In the genomic region with DNA sequence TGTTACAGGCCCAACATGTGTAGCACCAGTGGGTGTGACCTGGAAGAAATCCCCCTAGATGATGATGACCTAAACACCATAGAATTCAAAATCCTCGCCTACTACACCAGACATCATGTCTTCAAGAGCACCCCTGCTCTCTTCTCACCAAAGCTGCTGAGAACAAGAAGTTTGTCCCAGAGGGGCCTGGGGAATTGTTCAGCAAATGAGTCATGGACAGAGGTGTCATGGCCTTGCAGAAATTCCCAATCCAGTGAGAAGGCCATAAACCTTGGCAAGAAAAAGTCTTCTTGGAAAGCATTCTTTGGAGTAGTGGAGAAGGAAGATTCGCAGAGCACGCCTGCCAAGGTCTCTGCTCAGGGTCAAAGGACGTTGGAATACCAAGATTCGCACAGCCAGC, we compare ENCODE assay signal across 25 cellular contexts. TPM values are rescaled to one million over a fixed set of nuclear protein-coding genes. Genes with fewer than 3 reads are reported as not detected.
A peak's percentile ranks its signal among the peaks of the same experiment; 100 is the strongest.
DNase-seq lines count a peak whose midpoint lies in the region; ATAC-seq and TF ChIP-seq lines count a peak whose summit lies in the region.
"Had no signal": no experiment of that assay in that cellular context is flagged by ENCODE, and none has a peak within 500 bp of the region (broad histone marks: within the 10 kb centered on the region; RNA-seq: fewer than 3 reads in every experiment).

No MANE protein-coding gene starts in this region.

- ATAC-seq in IMR-90 (ENCODE audit: low read depth) (no peak), left lobe of liver (no peak), HG03565 (IDR thresholded peaks at IDR 0.05; ENCODE audit: unreplicated experiment) (no peak)
- ATAC-seq: effector memory CD8-positive, alpha-beta T cell; K562; naive thymus-derived CD8-positive, alpha-beta T cell; right cardiac atrium; T-cell had no signal

- H3K4me3 ChIP-seq in AG10803 (ENCODE audit: low read length) (no peak overlapping the region), IMR-90 (ENCODE audit: insufficient read depth, low read depth, low read length) (no peak overlapping the region), choroid plexus epithelial cell (ENCODE audit: low read depth, low read length) (no peak overlapping the region)
- H3K4me3 ChIP-seq: BLaER1, K562, ovary had no signal

- no peak overlapping the region for H3K4me2 ChIP-seq in IMR-90 (ENCODE audit: low read depth, low read length)
- H3K4me2 ChIP-seq: BLaER1 had no signal

- no peaks in the 10 kb centered on the region for H3K27me3 ChIP-seq in IMR-90 (ENCODE audit: control insufficient read depth, insufficient read depth, low read length)
- H3K27me3 ChIP-seq: BLaER1, ovary had no signal

- CTCF ChIA-PET in IMR-90 (lab: Yijun Ruan, JAX): no interaction called here

- H3K4ac ChIP-seq in IMR-90 (ENCODE audit: low read depth, low read length): no peak overlapping the region

- no peaks in the 10 kb centered on the region for H3K79me1 ChIP-seq in IMR-90 (ENCODE audit: low read depth in 1 of 2, low read length in 2 of 2)

- H4K91ac ChIP-seq in IMR-90 (ENCODE audit: insufficient read depth, low read depth, low read length): no peak overlapping the region

- H2BK120ac ChIP-seq in IMR-90 (ENCODE audit: low read depth, low read length): no peak overlapping the region

- no peak overlapping the region for H3K18ac ChIP-seq in IMR-90 (ENCODE audit: low read depth, low read length)

- in situ Hi-C loops in IMR-90 (cut with MboI; ENCODE audit: low sequenced_read_pairs): no loop called here

- no peaks in the 10 kb centered on the region for H3K9me3 ChIP-seq in IMR-90 (ENCODE audit: control insufficient read depth, insufficient read depth, low read length)
- H3K9me3 ChIP-seq: BLaER1, ovary had no signal

- H2BK15ac ChIP-seq in IMR-90 (ENCODE audit: low read depth, low read length): no peak overlapping the region; the same call in 2 of the 3 replicates

- no peak overlapping the region for H2AFZ ChIP-seq in IMR-90 (replicated peaks; ENCODE audit: low read length, poor library complexity)

- TF ChIP-seq RAD21 in IMR-90 (IDR thresholded peaks at IDR 0.05; ENCODE audit: low read length): no peak

- no peak overlapping the region for H4K8ac ChIP-seq in IMR-90 (ENCODE audit: low read depth in 2 of 2, low read length in 2 of 2)

- H3K9ac ChIP-seq in IMR-90 (ENCODE audit: low read depth, low read length): no peak overlapping the region
- H3K9ac ChIP-seq: BLaER1 had no signal

- dilution Hi-C loops in IMR-90 (cut with HindIII; ENCODE audit: low sequenced_read_pairs, unreplicated experiment): no loop called here

- no peaks in the 10 kb centered on the region for H3K36me3 ChIP-seq in IMR-90 (ENCODE audit: control insufficient read depth, insufficient read depth, low read length)
- H3K36me3 ChIP-seq: BLaER1, ovary had no signal

- H3K27ac ChIP-seq in IMR-90 (ENCODE audit: insufficient read depth, low read length): no peak overlapping the region
- H3K27ac ChIP-seq: BLaER1, ovary had no signal

- H4K5ac ChIP-seq in IMR-90 (ENCODE audit: low read depth, low read length): no peak overlapping the region

- H2AK9ac ChIP-seq in IMR-90 (replicated peaks; ENCODE audit: low read depth, low read length, poor library complexity): peak overlapping the region; percentile 28

- H3K23ac ChIP-seq in IMR-90 (ENCODE audit: low read depth, low read length): no peak overlapping the region

- intact Hi-C loops in IMR-90 (cut with micrococcal nuclease): no loop called here

- no peak for TF ChIP-seq POLR2A in IMR-90 (IDR thresholded peaks at IDR 0.05; ENCODE audit: low read depth, low read length)

- no peak overlapping the region for H2BK20ac ChIP-seq in IMR-90 (ENCODE audit: low read depth, low read length)

- BruUV-seq in IMR-90 (replicated peaks; lab: Mats Ljungman, UMichigan): no TSS peak

- no peak overlapping the region; the same call in 1 of the 2 replicates for H2AK5ac ChIP-seq in IMR-90 (ENCODE audit: low read depth, low read length)

- 71% methylated on average over 2 of the region's 5 CpGs; no CpG with 5 or more reads in 1 of the 2 experiments for WGBS in IMR-90 (ENCODE audit: extremely low coverage in 2 of 2, insufficient read length in 1 of 2), 2 experiments

- no peaks in the 10 kb centered on the region for H4K20me1 ChIP-seq in IMR-90 (ENCODE audit: insufficient read depth, low read length)
- H4K20me1 ChIP-seq: BLaER1 had no signal

- no peak for TF ChIP-seq CTCF in AG10803 (conservative IDR thresholded peaks at IDR 0.05; ENCODE audit: low read length)
- TF ChIP-seq CTCF in IMR-90 (conservative IDR thresholded peaks at IDR 0.05; ENCODE audit: low read depth, low read length): no peak
- TF ChIP-seq CTCF in choroid plexus epithelial cell (conservative IDR thresholded peaks at IDR 0.05; ENCODE audit: low read depth, low read length): no peak

- no peak overlapping the region for H2BK5ac ChIP-seq in IMR-90 (ENCODE audit: low read depth, low read length, poor library complexity, severe bottlenecking)

- 0 out of 2 replicates have a peak overlapping the region, but pooled peaks have one; percentile 54 for H3K14ac ChIP-seq in IMR-90 (replicated peaks; ENCODE audit: low read depth, low read length)

- no peak overlapping the region for H3K56ac ChIP-seq in IMR-90 (ENCODE audit: extremely low read depth, insufficient read depth, low read length)

- H3K9me1 ChIP-seq in IMR-90 (ENCODE audit: insufficient read depth, low read length): no peaks in the 10 kb centered on the region

- peak; percentile 36 for DNase-seq in AG10803 (ENCODE audit: low read depth)
- peak; percentile 39 for DNase-seq in IMR-90
- peak; percentile 58 for DNase-seq in choroid plexus epithelial cell (ENCODE audit: low read depth)
- peak; percentile 10 for DNase-seq in left lobe of liver (ENCODE audit: low spot score)
- no peak for DNase-seq in stimulated activated CD4-positive, alpha-beta T cell treated with anti-CD3 and anti-CD28 coated beads, Interleukin-2, amount 100 ng/mL, for 48 hours
- DNase-seq in DMS53 (lab: John Stamatoyannopoulos, UW): no peak
- no peak for DNase-seq in activated CD8-positive, alpha-beta memory T cell treated with anti-CD3 and anti-CD28 coated beads for 24 hours
- DNase-seq: activated CD4-positive, alpha-beta T cell treated with anti-CD3 and anti-CD28 coated beads for 1 hour; activated naive CD4-positive, alpha-beta T cell treated with anti-CD3 and anti-CD28 coated beads for 36 hours; activated T-cell treated with anti-CD3 and anti-CD28 coated beads, Interleukin-2, amount 50 U/mL, for 24 hours; effector memory CD8-positive, alpha-beta T cell; HCEC 1CT; head of caudate nucleus; naive thymus-derived CD8-positive, alpha-beta T cell; NCI-H2081; ovary; right cardiac atrium; SIG-M5; T-cell had no signal

- POLR2A ChIA-PET in IMR-90 (lab: Charles Lee; ENCODE audit: unreplicated experiment): no interaction called here

- peaks cover 3% of the 10 kb centered on the region for H3K4me1 ChIP-seq in IMR-90 (ENCODE audit: control insufficient read depth, insufficient read depth, low read length)
- H3K4me1 ChIP-seq: BLaER1 had no signal

TF ChIP-seq in IMR-90, 13 proteins besides CTCF, POLR2A, EP300 and RAD21:
- TF ChIP-seq, protein P1, sequence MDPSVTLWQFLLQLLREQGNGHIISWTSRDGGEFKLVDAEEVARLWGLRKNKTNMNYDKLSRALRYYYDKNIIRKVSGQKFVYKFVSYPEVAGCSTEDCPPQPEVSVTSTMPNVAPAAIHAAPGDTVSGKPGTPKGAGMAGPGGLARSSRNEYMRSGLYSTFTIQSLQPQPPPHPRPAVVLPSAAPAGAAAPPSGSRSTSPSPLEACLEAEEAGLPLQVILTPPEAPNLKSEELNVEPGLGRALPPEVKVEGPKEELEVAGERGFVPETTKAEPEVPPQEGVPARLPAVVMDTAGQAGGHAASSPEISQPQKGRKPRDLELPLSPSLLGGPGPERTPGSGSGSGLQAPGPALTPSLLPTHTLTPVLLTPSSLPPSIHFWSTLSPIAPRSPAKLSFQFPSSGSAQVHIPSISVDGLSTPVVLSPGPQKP (IDR thresholded peaks at IDR 0.05; ENCODE audit: borderline replicate concordance, low read depth, low read length): no peak
- TF ChIP-seq FOS (IDR thresholded peaks at IDR 0.05; ENCODE audit: low read depth, low read length) (no peak), RFX5 (IDR thresholded peaks at IDR 0.05; ENCODE audit: low read depth, low read length) (no peak), USF2 (IDR thresholded peaks at IDR 0.05; ENCODE audit: low read depth, low read length) (no peak), BHLHE40 (IDR thresholded peaks at IDR 0.05; ENCODE audit: low read depth, low read length) (no peak), NFE2L2 (IDR thresholded peaks at IDR 0.05; ENCODE audit: low read depth, low read length) (no peak), CHD1 (IDR thresholded peaks at IDR 0.05; ENCODE audit: low read depth, low read length) (no peak), CEBPB (IDR thresholded peaks at IDR 0.05; ENCODE audit: low read depth, low read length) (no peak), SMC3 (IDR thresholded peaks at IDR 0.05; ENCODE audit: low read depth, low read length) (no peak), RCOR1 (IDR thresholded peaks at IDR 0.05; ENCODE audit: insufficient replicate concordance, low read length) (no peak), MXI1 (IDR thresholded peaks at IDR 0.05; ENCODE audit: borderline replicate concordance, low read depth, low read length) (no peak), MAZ (IDR thresholded peaks at IDR 0.05; ENCODE audit: borderline replicate concordance, low read depth, low read length) (no peak)

RNA-seq across cellular contexts. Expression of gene BCL2L14, which starts 8.6 kb away (rescaled TPM):
- total RNA-seq in IMR-90 (2012; rRNA removed): not detected in 2 replicates
- not detected in 2 replicates for polyA plus RNA-seq in IMR-90 (2012; rRNA removed)
- not detected in 2 replicates for polyA plus RNA-seq in IMR-90 (2012; cell fraction: cytosol; rRNA removed)
- not detected in 2 replicates for polyA plus RNA-seq in IMR-90 (2012; cell fraction: nucleus; rRNA removed; ENCODE audit: low replicate concordance)
- not detected for total RNA-seq in left lobe of liver
- total RNA-seq: chondrocyte; K562; mesothelial cell of epicardium; naive thymus-derived CD8-positive, alpha-beta T cell; right cardiac atrium; subcutaneous adipose tissue had no signal
- polyA plus RNA-seq: K562, ovary, right cardiac atrium had no signal

Comparison
In these comparisons a context has a peak if more than half of its experiments do, and no peak if none do; other contexts are left out.
1. DNase-seq: peak in AG10803 (single experiment), IMR-90 (single experiment), choroid plexus epithelial cell (single experiment) and left lobe of liver (single experiment); none in stimulated activated CD4-positive, alpha-beta T cell treated with anti-CD3 and anti-CD28 coated beads, Interleukin-2, amount 100 ng/mL, for 48 hours (0 of 2), DMS53 (single experiment) and activated CD8-positive, alpha-beta memory T cell treated with anti-CD3 and anti-CD28 coated beads for 24 hours (single experiment).